Comparison of ENCODE assay signal across 1 cellular context in genomic region chr3:183884437-183885296, GRCh38.
TF ChIP-seq lines count a peak whose summit lies in the region.

TSS of gene PARL (minus strand) at chr3:183884880. CDS start at chr3:183884846, 34 bp downstream.

TF ChIP-seq in GM12878, 131 proteins besides CTCF, POLR2A, EP300 and RAD21 (continued from another document):
- TF ChIP-seq, protein P1, sequence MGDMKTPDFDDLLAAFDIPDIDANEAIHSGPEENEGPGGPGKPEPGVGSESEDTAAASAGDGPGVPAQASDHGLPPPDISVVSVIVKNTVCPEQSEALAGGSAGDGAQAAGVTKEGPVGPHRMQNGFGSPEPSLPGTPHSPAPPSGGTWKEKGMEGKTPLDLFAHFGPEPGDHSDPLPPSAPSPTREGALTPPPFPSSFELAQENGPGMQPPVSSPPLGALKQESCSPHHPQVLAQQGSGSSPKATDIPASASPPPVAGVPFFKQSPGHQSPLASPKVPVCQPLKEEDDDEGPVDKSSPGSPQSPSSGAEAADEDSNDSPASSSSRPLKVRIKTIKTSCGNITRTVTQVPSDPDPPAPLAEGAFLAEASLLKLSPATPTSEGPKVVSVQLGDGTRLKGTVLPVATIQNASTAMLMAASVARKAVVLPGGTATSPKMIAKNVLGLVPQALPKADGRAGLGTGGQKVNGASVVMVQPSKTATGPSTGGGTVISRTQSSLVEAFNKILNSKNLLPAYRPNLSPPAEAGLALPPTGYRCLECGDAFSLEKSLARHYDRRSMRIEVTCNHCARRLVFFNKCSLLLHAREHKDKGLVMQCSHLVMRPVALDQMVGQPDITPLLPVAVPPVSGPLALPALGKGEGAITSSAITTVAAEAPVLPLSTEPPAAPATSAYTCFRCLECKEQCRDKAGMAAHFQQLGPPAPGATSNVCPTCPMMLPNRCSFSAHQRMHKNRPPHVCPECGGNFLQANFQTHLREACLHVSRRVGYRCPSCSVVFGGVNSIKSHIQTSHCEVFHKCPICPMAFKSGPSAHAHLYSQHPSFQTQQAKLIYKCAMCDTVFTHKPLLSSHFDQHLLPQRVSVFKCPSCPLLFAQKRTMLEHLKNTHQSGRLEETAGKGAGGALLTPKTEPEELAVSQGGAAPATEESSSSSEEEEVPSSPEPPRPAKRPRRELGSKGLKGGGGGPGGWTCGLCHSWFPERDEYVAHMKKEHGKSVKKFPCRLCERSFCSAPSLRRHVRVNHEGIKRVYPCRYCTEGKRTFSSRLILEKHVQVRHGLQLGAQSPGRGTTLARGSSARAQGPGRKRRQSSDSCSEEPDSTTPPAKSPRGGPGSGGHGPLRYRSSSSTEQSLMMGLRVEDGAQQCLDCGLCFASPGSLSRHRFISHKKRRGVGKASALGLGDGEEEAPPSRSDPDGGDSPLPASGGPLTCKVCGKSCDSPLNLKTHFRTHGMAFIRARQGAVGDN (IDR thresholded peaks at IDR 0.05) = peak; percentile 97
- TF ChIP-seq NR2C1 (IDR thresholded peaks at IDR 0.05) = peak; percentile 100
- peak; percentile 63 for TF ChIP-seq RUNX3 (IDR thresholded peaks at IDR 0.05; ENCODE audit: low read length)
- TF ChIP-seq EZH2 (IDR thresholded peaks at IDR 0.05; ENCODE audit: borderline replicate concordance, control insufficient read depth, low read depth, low read length) = no peak
- TF ChIP-seq ELK1 (IDR thresholded peaks at IDR 0.05; ENCODE audit: low read depth, low read length) = peak; percentile 66
- 0 out of 2 replicates have a peak, but pooled peaks have one; percentile 27 for TF ChIP-seq ZNF207 (IDR thresholded peaks at IDR 0.05; ENCODE audit: borderline replicate concordance)
- TF ChIP-seq NR2F1 (conservative IDR thresholded peaks at IDR 0.05) = peak; percentile 98
- no peak for TF ChIP-seq RAD51 (IDR thresholded peaks at IDR 0.05)
- TF ChIP-seq SPI1 (IDR thresholded peaks at IDR 0.05; ENCODE audit: borderline replicate concordance, insufficient read depth, low read depth, low read length) = peak; percentile 32; the same call in 1 of the 2 replicates
- TF ChIP-seq BHLHE40 (IDR thresholded peaks at IDR 0.05; ENCODE audit: borderline replicate concordance in 1 of 2, low read depth in 2 of 2, low read length in 1 of 2) = peak; percentile 56 to 76; a peak in 3 of 4 replicates
TF ChIP-seq in GM12878: peak in this region for 66.
